Comparison of ENCODE assay signal across 8 cellular contexts in genomic region chr15:96326551-96327154, GRCh38.
DNase-seq lines count a peak whose midpoint lies in the region; ATAC-seq and TF ChIP-seq lines count a peak whose summit lies in the region.

No MANE protein-coding gene starts in this region.

- no peaks in the 10 kb centered on the region for H3K9me3 ChIP-seq in duodenal mucosa (ENCODE audit: control insufficient read depth in 1 of 2, low read length in 2 of 2)

- H3K27ac Mint-ChIP-seq in nephron = peak overlapping the region; percentile 98 to 99 (median 99)

- peak overlapping the region in 1 of 2 donors; percentile 49 for H3K9ac ChIP-seq in duodenal mucosa (ENCODE audit: low read depth in 1 of 2, low read length in 2 of 2)

- H3K27me3 ChIP-seq in GM06990 (replicated peaks; ENCODE audit: control insufficient read depth, insufficient read depth, low read length) = no peaks in the 10 kb centered on the region; the same call in 1 of the 2 replicates
- H3K27me3 ChIP-seq in duodenal mucosa (ENCODE audit: control insufficient read depth in 1 of 2, insufficient read depth in 2 of 2, low read length in 2 of 2) = peaks cover 48 to 50% of the 10 kb centered on the region in 2 donors

- H3K4me1 ChIP-seq in duodenal mucosa (ENCODE audit: control insufficient read depth in 1 of 2, insufficient read depth in 2 of 2, low read length in 2 of 2) = peaks cover 6 to 10% of the 10 kb centered on the region in 2 donors

- H3K36me3 ChIP-seq in GM06990 (ENCODE audit: control insufficient read depth, insufficient read depth, low read length) (no peaks in the 10 kb centered on the region), duodenal mucosa (ENCODE audit: control insufficient read depth in 1 of 2, insufficient read depth in 2 of 2, low read length in 2 of 2) (no peaks in the 10 kb centered on the region)

- peak overlapping the region; percentile 58 for H3K27ac ChIP-seq in duodenal mucosa (ENCODE audit: low read depth, low read length)

- no peak for DNase-seq in GM06990 (ENCODE audit: extremely low read depth, insufficient read length)
- DNase-seq in NCI-H69 (lab: John Stamatoyannopoulos, UW) = peak; percentile 36
- DNase-seq in stimulated activated CD4-positive, alpha-beta T cell treated with anti-CD3 and anti-CD28 coated beads, Interleukin-15, amount 100 ng/mL, for 24 hours = no peak
- DNase-seq in GDM1 (lab: John Stamatoyannopoulos, UW) = no peak
- DNase-seq in activated naive CD4-positive, alpha-beta T cell treated with anti-CD3 and anti-CD28 coated beads, Interleukin-2, amount 50 U/mL, for 16 hours = no peak

- H3K9me3 Mint-ChIP-seq in nephron = peaks cover 2% of the 10 kb centered on the region

- H3K36me3 Mint-ChIP-seq in nephron (ENCODE audit: low read depth) = peaks cover 4% of the 10 kb centered on the region

- peaks cover 12% of the 10 kb centered on the region for H3K27me3 Mint-ChIP-seq in nephron (ENCODE audit: low read depth)

- peaks cover 46% of the 10 kb centered on the region for H3K4me1 Mint-ChIP-seq in nephron

- TF ChIP-seq CTCF in GM06990 (IDR thresholded peaks at IDR 0.05; ENCODE audit: insufficient read depth, low read length, poor library complexity, severe bottlenecking) = no peak
- TF ChIP-seq CTCF in nephron (IDR thresholded peaks at IDR 0.05; ENCODE audit: unreplicated experiment in 3 of 3) = no peak

- H3K4me3 ChIP-seq in GM06990 (replicated peaks; ENCODE audit: low read depth, low read length) (peak overlapping the region; percentile 57), duodenal mucosa (ENCODE audit: low read depth in 1 of 2, low read length in 2 of 2) (peak overlapping the region; percentile 65 to 69)

- ATAC-seq in HG03039 (IDR thresholded peaks at IDR 0.05; ENCODE audit: unreplicated experiment) = no peak

- peak overlapping the region; percentile 94 to 100 (median 98) for H3K4me3 Mint-ChIP-seq in nephron
